In the genomic region with DNA sequence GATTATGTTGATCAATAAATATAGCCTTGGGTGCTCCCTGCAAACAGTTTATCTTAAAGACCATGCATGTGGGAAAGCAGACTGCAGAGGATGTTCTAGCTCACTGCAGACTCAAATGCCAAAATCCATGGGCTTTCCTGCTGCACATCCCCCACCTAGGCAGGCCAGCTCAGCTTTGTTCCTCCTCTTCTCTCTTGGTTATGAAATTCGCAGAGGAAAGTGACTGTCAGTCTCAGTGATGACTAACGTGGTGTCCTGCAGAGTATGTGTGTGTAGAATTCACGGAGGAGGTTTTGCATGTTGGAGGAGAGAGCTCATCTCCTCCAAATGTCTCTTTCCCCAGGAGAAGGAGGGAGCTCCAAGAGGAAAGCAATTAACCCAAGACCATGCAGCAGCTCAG, we compare ENCODE assay signal across 21 cellular contexts. TPM values are rescaled to one million over a fixed set of nuclear protein-coding genes. Genes with fewer than 3 reads are reported as not detected.
A peak's percentile ranks its signal among the peaks of the same experiment; 100 is the strongest.
DNase-seq lines count a peak whose midpoint lies in the region; ATAC-seq and TF ChIP-seq lines count a peak whose summit lies in the region.
"Had no signal": no experiment of that assay in that cellular context is flagged by ENCODE, and none has a peak within 500 bp of the region (broad histone marks: within the 10 kb centered on the region; RNA-seq: fewer than 3 reads in every experiment).

No MANE protein-coding gene starts in this region.

- no peak for ATAC-seq in HG03378 (IDR thresholded peaks at IDR 0.05; ENCODE audit: unreplicated experiment)
- ATAC-seq: CD8-positive, alpha-beta T cell; natural killer cell treated with Interleukin-12 subunit alpha and Interleukin-12 subunit beta and Interleukin-15 and Interleukin-18, amount 100 ng/mL, for 72 hours; right cardiac atrium; stimulated activated memory B cell treated with anti-CD40 and anti-IgM and Interleukin-4, amounts not matched to agents 10 μg/mL and 1 μg/mL and 100 μg/mL, for 72 hours had no signal

- peak; percentile 36 for DNase-seq in GM03348 (ENCODE audit: low spot score)
- peak; percentile 16 for DNase-seq in NB4 (ENCODE audit: low read depth)
- peak; percentile 33 for DNase-seq in astrocyte of the spinal cord (ENCODE audit: low read depth, low spot score)
- peak; percentile 36 for DNase-seq in renal cortical epithelial cell (ENCODE audit: low read depth)
- DNase-seq in D341Med (ENCODE audit: low spot score): no peak
- no peak for DNase-seq in activated CD4-positive, CD25-positive, alpha-beta regulatory T cell treated with anti-CD3 and anti-CD28 coated beads, Interleukin-2, amount 50 U/mL, for 72 hours
- DNase-seq: activated B cell treated with CpG ODN at 0.5 μM for 24 hours; activated CD8-positive, alpha-beta memory T cell treated with anti-CD3 and anti-CD28 coated beads, Interleukin-2, amount 50 U/mL, for 4 hours; activated naive CD4-positive, alpha-beta T cell treated with anti-CD3 and anti-CD28 coated beads, Interleukin-2, amount 50 U/mL, for 16 hours; CD8-positive, alpha-beta T cell; cerebellar nuclear complex; hippocampal formation; NCI-H2081; right cardiac atrium; SW 1271 had no signal

- TF ChIP-seq POLR2A in NB4 (IDR thresholded peaks at IDR 0.05; ENCODE audit: extremely low read depth, insufficient read length): no peak

- in situ Hi-C loops in astrocyte of the spinal cord (cut with HindIII; ENCODE audit: low sequenced_read_pairs): no loop called here

- TF ChIP-seq CTCF in NB4 (IDR thresholded peaks at IDR 0.05; ENCODE audit: low read depth, low read length): no peak
- no peak for TF ChIP-seq CTCF in astrocyte of the spinal cord (IDR thresholded peaks at IDR 0.05; ENCODE audit: low read depth, low read length)

- H3K4me3 ChIP-seq in NB4 (ENCODE audit: low read depth, low read length) (no peak overlapping the region), astrocyte of the spinal cord (ENCODE audit: low read depth, low read length) (no peak overlapping the region)

RNA-seq across cellular contexts. Expression of a gene that starts 21.5 kb away (rescaled TPM):
- total RNA-seq in renal cortical epithelial cell: 45.1 and 70.9 TPM in 2 replicates
- total RNA-seq: CD8-positive, alpha-beta T cell; natural killer cell treated with Interleukin-12 subunit alpha and Interleukin-12 subunit beta and Interleukin-15 and Interleukin-18, amount 100 ng/mL, for 72 hours had no signal

RNA-seq across cellular contexts. Expression of a gene that starts 40.8 kb away (rescaled TPM):
- total RNA-seq in renal cortical epithelial cell: not detected in 2 replicates
- total RNA-seq: CD8-positive, alpha-beta T cell; endothelial cell of umbilical vein; H4; liver; natural killer cell treated with Interleukin-12 subunit alpha and Interleukin-12 subunit beta and Interleukin-15 and Interleukin-18, amount 100 ng/mL, for 72 hours; right cardiac atrium had no signal

Comparison
In these comparisons a context has a peak if more than half of its experiments do, and no peak if none do; other contexts are left out.
1. DNase-seq: peak in GM03348 (single experiment), NB4 (single experiment), astrocyte of the spinal cord (single experiment) and renal cortical epithelial cell (single experiment); none in D341Med (single experiment) and activated CD4-positive, CD25-positive, alpha-beta regulatory T cell treated with anti-CD3 and anti-CD28 coated beads, Interleukin-2, amount 50 U/mL, for 72 hours (single experiment).